ENCODE assay signal across 9 cellular contexts in genomic region chr12:14948672-14949071, GRCh38. TPM values are rescaled to one million over a fixed set of nuclear protein-coding genes. Genes with fewer than 3 reads are reported as not detected.
DNase-seq lines count a peak whose midpoint lies in the region; ATAC-seq lines count a peak whose summit lies in the region.
"Had no signal": no experiment of that assay in that cellular context is flagged by ENCODE, and none has a peak within 500 bp of the region (broad histone marks: within the 10 kb centered on the region; RNA-seq: fewer than 3 reads in every experiment).

No MANE protein-coding gene starts in this region.

- H3K4me1 ChIP-seq in NT2/D1 (ENCODE audit: insufficient read depth, insufficient read length): no peaks in the 10 kb centered on the region

- intact Hi-C loops in left ventricle myocardium superior (cut with micrococcal nuclease) (no loop called here), sciatic nerve (cut with DNase I) (no loop called here)

- ATAC-seq in GM18861 (IDR thresholded peaks at IDR 0.05; ENCODE audit: unreplicated experiment): peak; percentile 90
- peak; percentile 91 for ATAC-seq in HG02981 (IDR thresholded peaks at IDR 0.05; ENCODE audit: unreplicated experiment)
- peak; percentile 85 for ATAC-seq in left ventricle myocardium superior
- ATAC-seq in sciatic nerve: peak; percentile 92

- H3K27me3 ChIP-seq in NT2/D1 (ENCODE audit: insufficient read depth, insufficient read length): no peaks in the 10 kb centered on the region

- DNase-seq in Ammon's horn (ENCODE audit: low spot score): peak; percentile 63
- DNase-seq in NT2/D1 (ENCODE audit: low read depth, low spot score): peak; percentile 60
- peak; percentile 27 for DNase-seq in activated naive CD8-positive, alpha-beta T cell treated with anti-CD3 and anti-CD28 coated beads, Interleukin-2, amount 50 U/mL, for 16 hours (ENCODE audit: low read depth, low spot score)
- no peak for DNase-seq in left ventricle myocardium superior
- no peak for DNase-seq in sciatic nerve (ENCODE audit: low spot score)
- no peak for DNase-seq in inferior parietal cortex (ENCODE audit: extremely low spot score)

- no peak overlapping the region for H3K9ac ChIP-seq in NT2/D1 (ENCODE audit: insufficient read length, low read depth)

- H3K36me3 ChIP-seq in NT2/D1 (ENCODE audit: insufficient read depth, insufficient read length, low read length): no peaks in the 10 kb centered on the region

- H3K4me3 ChIP-seq in NT2/D1 (ENCODE audit: insufficient read length, low read depth): no peak overlapping the region

- H3K9me3 ChIP-seq in NT2/D1 (ENCODE audit: insufficient read depth, low read length): no peaks in the 10 kb centered on the region

RNA-seq across cellular contexts. Expression of gene ERP27, which starts 10.3 kb away (rescaled TPM):
- 0.25 TPM for total RNA-seq in left ventricle myocardium superior
- 1.0 TPM for total RNA-seq in sciatic nerve
- total RNA-seq: temporal lobe had no signal

RNA-seq across cellular contexts. Expression of gene ARHGDIB, which starts 12.7 kb away (rescaled TPM):
- total RNA-seq in left ventricle myocardium superior: 56.0 TPM
- total RNA-seq in sciatic nerve: 73.5 TPM

RNA-seq across cellular contexts. Expression of gene PDE6H, which starts 24.2 kb away (rescaled TPM):
- total RNA-seq in left ventricle myocardium superior (not detected), sciatic nerve (not detected)

Comparison
In these comparisons a context has a peak if more than half of its experiments do, and no peak if none do; other contexts are left out.
1. DNase-seq: peak in Ammon's horn (single experiment), NT2/D1 (single experiment) and activated naive CD8-positive, alpha-beta T cell treated with anti-CD3 and anti-CD28 coated beads, Interleukin-2, amount 50 U/mL, for 16 hours (single experiment); none in left ventricle myocardium superior (single experiment), sciatic nerve (single experiment) and inferior parietal cortex (single experiment).
2. Peak in every context shown above with its lines, with median percentiles within 50 percentile points of each other: ATAC-seq.